ENCODE assay signal across 8 cellular contexts in the genomic region with DNA sequence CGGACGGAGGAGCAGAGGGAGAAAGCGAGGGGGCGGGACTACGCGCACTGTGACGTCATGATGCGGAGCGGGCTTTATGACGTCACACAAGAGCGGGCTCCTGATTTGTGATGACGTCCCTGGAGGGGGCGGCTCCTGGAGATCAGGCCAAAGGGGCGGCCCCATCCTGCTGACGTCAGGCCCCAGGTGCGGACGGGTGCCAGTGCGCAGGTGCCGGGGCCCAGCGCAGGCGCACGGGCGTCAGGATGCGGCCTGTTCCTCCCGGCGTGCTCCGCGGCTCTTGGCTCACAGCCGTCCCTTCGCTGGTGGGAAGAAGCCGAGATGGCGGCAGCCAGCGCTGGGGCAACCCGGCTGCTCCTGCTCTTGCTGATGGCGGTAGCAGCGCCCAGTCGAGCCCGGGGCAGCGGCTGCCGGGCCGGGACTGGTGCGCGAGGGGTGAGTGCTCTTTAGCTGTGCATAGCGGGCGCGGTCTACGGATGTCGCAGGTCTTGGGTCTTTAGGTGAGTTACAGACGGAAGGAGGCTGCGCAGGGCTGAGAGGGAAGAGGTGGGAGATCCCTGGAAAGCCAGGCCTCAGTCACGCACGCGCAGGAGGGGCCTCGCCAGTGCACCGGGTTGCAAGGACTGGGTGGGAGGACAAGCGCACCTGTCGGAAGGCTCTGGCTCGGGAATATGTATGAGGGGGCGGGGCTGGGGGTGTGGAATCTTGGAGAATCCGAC. TPM values are rescaled to one million over a fixed set of nuclear protein-coding genes. Genes with fewer than 3 reads are reported as not detected.
A peak's percentile ranks its signal among the peaks of the same experiment; 100 is the strongest.
DNase-seq lines count a peak whose midpoint lies in the region; ATAC-seq and TF ChIP-seq lines count a peak whose summit lies in the region.

A gene (plus strand): TSS at position 284 of the 719 bp plus-strand sequence. CDS start 38 bp downstream, at position 322.
A gene (minus strand): TSS at position 625 of the 719 bp plus-strand sequence. CDS start 460 bp downstream, at position 165.

- H3K27me3 ChIP-seq in SU-DHL-6 (ENCODE audit: low read length) = no peaks in the 10 kb centered on the region
- no peaks in the 10 kb centered on the region for H3K27me3 ChIP-seq in adrenal gland
- no peaks in the 10 kb centered on the region for H3K27me3 ChIP-seq in upper lobe of left lung

- intact Hi-C loops in adrenal gland (cut with DNase I) = no loop called here
- intact Hi-C loops in left cardiac atrium (cut with DNase I) = no loop called here
- intact Hi-C loops in posterior vena cava (cut with DNase I) = no loop called here

- TF ChIP-seq POLR2A in adrenal gland (IDR thresholded peaks at IDR 0.05) (peak; percentile 72 to 76), upper lobe of left lung (IDR thresholded peaks at IDR 0.05) (peak in 3 of 4 donors; percentile 29 to 85 (median 73))

- H3K4me2 ChIP-seq in SU-DHL-6 (ENCODE audit: low read depth, low read length, poor library complexity, severe bottlenecking) = peak within 1 kb of the TSS; percentile 60

- TF ChIP-seq CTCF in SU-DHL-6 (IDR thresholded peaks at IDR 0.05; ENCODE audit: insufficient read depth, low read length, poor library complexity, severe bottlenecking) (no peak), adrenal gland (IDR thresholded peaks at IDR 0.05) (peak in 2 of 6 experiments; percentile 10 to 21), upper lobe of left lung (IDR thresholded peaks at IDR 0.05) (peak in 1 of 6 experiments; percentile 6)

- no peaks in the 10 kb centered on the region for H3K9me2 ChIP-seq in SU-DHL-6 (replicated peaks; ENCODE audit: insufficient read depth, low read length)

- H3F3A ChIP-seq in SU-DHL-6 (ENCODE audit: insufficient read depth) = no peaks in the 10 kb centered on the region

- ATAC-seq in left cardiac atrium (peak; percentile 96 to 97), upper lobe of left lung (ENCODE audit: low FRiP score in 2 of 2) (peak; percentile 93 to 96)

- H3K36me3 ChIP-seq in SU-DHL-6 (ENCODE audit: low read length) = peaks cover 8% of the 10 kb centered on the region; the same call in 1 of the 2 replicates
- peaks cover 0 to 35% of the 10 kb centered on the region in 2 donors for H3K36me3 ChIP-seq in adrenal gland (replicated peaks in 1 of 2)
- H3K36me3 ChIP-seq in upper lobe of left lung = peaks cover 13 to 36% (median 25%) of the 10 kb centered on the region in 4 donors

- TF ChIP-seq EP300 in upper lobe of left lung (IDR thresholded peaks at IDR 0.05) = peak in 1 of 4 donors; percentile 20

- H2AFZ ChIP-seq in SU-DHL-6 (ENCODE audit: low read depth, low read length, severe bottlenecking) = peak within 1 kb of the TSS; percentile 81

- peaks cover 21% of the 10 kb centered on the region for H3K79me2 ChIP-seq in SU-DHL-6 (ENCODE audit: insufficient read depth, low read length)

- WGBS in adrenal gland, 4 donors = 2 to 7% (median 3%) methylated on average over 10 to 60 of the region's 60 CpGs
- 5 to 6% methylated on average over 37 to 50 of the region's 60 CpGs for WGBS in upper lobe of left lung, 2 donors

- CTCF ChIA-PET in HEK293T (lab: Yijun Ruan, JAX) = no interaction called here

- H3K9me3 ChIP-seq in SU-DHL-6 (ENCODE audit: insufficient read depth, low read length) = peaks cover 12% of the 10 kb centered on the region; the same call in 1 of the 2 replicates
- no peaks in the 10 kb centered on the region for H3K9me3 ChIP-seq in adrenal gland (replicated peaks in 1 of 3)
- H3K9me3 ChIP-seq in upper lobe of left lung = no peaks in the 10 kb centered on the region

- POLR2A ChIA-PET in HEK293T (lab: Yijun Ruan, JAX) = no interaction called here

- H4K20me1 ChIP-seq in SU-DHL-6 (ENCODE audit: low read depth, low read length) = no peaks in the 10 kb centered on the region

- H3K4me3 ChIP-seq in SU-DHL-6 (ENCODE audit: insufficient read depth, low read length, poor library complexity, severe bottlenecking) (peak within 1 kb of the TSS; percentile 95), adrenal gland (peak within 1 kb of the TSS; percentile 47 to 96 (median 70)), upper lobe of left lung (peak within 1 kb of the TSS; percentile 85 to 100 (median 95))

- peak within 1 kb of the TSS; percentile 88 for H3K9ac ChIP-seq in SU-DHL-6 (ENCODE audit: low read length)

- H3K4me1 ChIP-seq in adrenal gland (replicated peaks in 1 of 2) (peaks cover 9 to 12% of the 10 kb centered on the region in 2 donors), upper lobe of left lung (peaks cover 11 to 27% (median 15%) of the 10 kb centered on the region in 4 donors)

- H3K27ac ChIP-seq in SU-DHL-6 (ENCODE audit: low read depth, low read length) (peak within 1 kb of the TSS; percentile 38), adrenal gland (peak within 1 kb of the TSS in 4 of 5 donors; percentile 36 to 87 (median 66)), upper lobe of left lung (peak within 1 kb of the TSS; percentile 84 to 90 (median 85))

- DNase-seq in GM03348 (ENCODE audit: low spot score) = peak; percentile 99
- peak; percentile 100 for DNase-seq in HEK293T (ENCODE audit: extremely low spot score)
- DNase-seq in NCI-H1048 (lab: John Stamatoyannopoulos, UW) = peak; percentile 88
- DNase-seq in adrenal gland = peak; percentile 91 to 97 (median 94)
- DNase-seq in left cardiac atrium = peak; percentile 92
- peak; percentile 97 for DNase-seq in posterior vena cava (ENCODE audit: low spot score)
- peak; percentile 89 to 98 for DNase-seq in upper lobe of left lung

TF ChIP-seq in HEK293T, 16 proteins besides CTCF, POLR2A, EP300 and RAD21:
- peak; percentile 70 for TF ChIP-seq L3MBTL2 (conservative IDR thresholded peaks at IDR 0.05)
- TF ChIP-seq ELF4 (IDR thresholded peaks at IDR 0.05) = peak; percentile 42; the same call in 1 of the 2 replicates
- no peak for TF ChIP-seq FOXA1 (IDR thresholded peaks at IDR 0.05)
- peak; percentile 98 for TF ChIP-seq TARDBP (IDR thresholded peaks at IDR 0.05)
- TF ChIP-seq, protein P1, sequence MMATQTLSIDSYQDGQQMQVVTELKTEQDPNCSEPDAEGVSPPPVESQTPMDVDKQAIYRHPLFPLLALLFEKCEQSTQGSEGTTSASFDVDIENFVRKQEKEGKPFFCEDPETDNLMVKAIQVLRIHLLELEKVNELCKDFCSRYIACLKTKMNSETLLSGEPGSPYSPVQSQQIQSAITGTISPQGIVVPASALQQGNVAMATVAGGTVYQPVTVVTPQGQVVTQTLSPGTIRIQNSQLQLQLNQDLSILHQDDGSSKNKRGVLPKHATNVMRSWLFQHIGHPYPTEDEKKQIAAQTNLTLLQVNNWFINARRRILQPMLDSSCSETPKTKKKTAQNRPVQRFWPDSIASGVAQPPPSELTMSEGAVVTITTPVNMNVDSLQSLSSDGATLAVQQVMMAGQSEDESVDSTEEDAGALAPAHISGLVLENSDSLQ (IDR thresholded peaks at IDR 0.05) = peak; percentile 62; the same call in 1 of the 2 replicates

RNA-seq across cellular contexts. Expression of the first gene that starts in this region (rescaled TPM):
- total RNA-seq in adrenal gland (100 to 1,000 TPM; 113 to 216 (median 132) TPM), left cardiac atrium (10 to 100 TPM; 82.3 to 96.9 TPM), posterior vena cava (10 to 100 TPM; 60.2 to 87.6 TPM), upper lobe of left lung (100 to 1,000 TPM in 4 of 6 donors, 10 to 100 TPM in 2; 83.8 to 155 (median 121) TPM)
- polyA plus RNA-seq in adrenal gland = 100 to 1,000 TPM in 2 of 3 donors, 10 to 100 TPM in 1; 39.4 to 123 (median 113) TPM

RNA-seq across cellular contexts. Expression of the second gene that starts in this region (rescaled TPM):
- 10 to 100 TPM in 1 of 8 donors, 1 to 10 TPM in 5, under 1 TPM in 1, not detected in 1; 0.54 to 26.3 (median 2.1) TPM for total RNA-seq in adrenal gland
- 1 to 10 TPM in 2 of 3 donors, under 1 TPM in 1; 0.88 to 2.2 (median 2.0) TPM for polyA plus RNA-seq in adrenal gland
- total RNA-seq in left cardiac atrium = 1 to 10 TPM; 1.4 to 1.5 TPM
- not detected for total RNA-seq in posterior vena cava
- total RNA-seq in upper lobe of left lung = 10 to 100 TPM in 1 of 6 donors, 1 to 10 TPM in 4, not detected in 1; 2.4 to 10.1 (median 3.0) TPM

Comparison
In these comparisons a context has a peak if more than half of its experiments do, and no peak if none do; other contexts are left out.
1. Peak in every context shown above with its lines: DNase-seq, ATAC-seq, H3K4me3 ChIP-seq and H3K27ac ChIP-seq.